Comparison of ENCODE assay signal across 1 cellular context in genomic region chr7:127598318-127598717, GRCh38.
TF ChIP-seq lines count a peak whose summit lies in the region.

No MANE protein-coding gene starts in this region.

TF ChIP-seq in GM12878, 131 proteins besides CTCF, POLR2A, EP300 and RAD21:
- TF ChIP-seq WRNIP1 (IDR thresholded peaks at IDR 0.05; ENCODE audit: borderline replicate concordance, low read depth, low read length) (no peak), KLF5 (IDR thresholded peaks at IDR 0.05; ENCODE audit: partially characterized antibody) (no peak), BCLAF1 (IDR thresholded peaks at IDR 0.05) (no peak), RELA (IDR thresholded peaks at IDR 0.05; ENCODE audit: borderline replicate concordance, partially characterized antibody) (no peak), STAT3 (IDR thresholded peaks at IDR 0.05; ENCODE audit: low read depth, low read length) (no peak), NRF1 (conservative IDR thresholded peaks at IDR 0.05; ENCODE audit: low read depth, low read length) (no peak), STAT1 (conservative IDR thresholded peaks at IDR 0.05) (no peak), PBX3 (IDR thresholded peaks at IDR 0.05; ENCODE audit: insufficient replicate concordance, low read depth, low read length) (no peak), CHD4 (IDR thresholded peaks at IDR 0.05) (no peak), SIN3A (IDR thresholded peaks at IDR 0.05; ENCODE audit: low read depth, low read length) (no peak), CHD2 (IDR thresholded peaks at IDR 0.05; ENCODE audit: borderline replicate concordance, low read depth, low read length) (no peak), CBX3 (IDR thresholded peaks at IDR 0.05; ENCODE audit: borderline replicate concordance, low read depth) (no peak)
